Comparison of ENCODE assay signal across 9 cellular contexts in the genomic region with DNA sequence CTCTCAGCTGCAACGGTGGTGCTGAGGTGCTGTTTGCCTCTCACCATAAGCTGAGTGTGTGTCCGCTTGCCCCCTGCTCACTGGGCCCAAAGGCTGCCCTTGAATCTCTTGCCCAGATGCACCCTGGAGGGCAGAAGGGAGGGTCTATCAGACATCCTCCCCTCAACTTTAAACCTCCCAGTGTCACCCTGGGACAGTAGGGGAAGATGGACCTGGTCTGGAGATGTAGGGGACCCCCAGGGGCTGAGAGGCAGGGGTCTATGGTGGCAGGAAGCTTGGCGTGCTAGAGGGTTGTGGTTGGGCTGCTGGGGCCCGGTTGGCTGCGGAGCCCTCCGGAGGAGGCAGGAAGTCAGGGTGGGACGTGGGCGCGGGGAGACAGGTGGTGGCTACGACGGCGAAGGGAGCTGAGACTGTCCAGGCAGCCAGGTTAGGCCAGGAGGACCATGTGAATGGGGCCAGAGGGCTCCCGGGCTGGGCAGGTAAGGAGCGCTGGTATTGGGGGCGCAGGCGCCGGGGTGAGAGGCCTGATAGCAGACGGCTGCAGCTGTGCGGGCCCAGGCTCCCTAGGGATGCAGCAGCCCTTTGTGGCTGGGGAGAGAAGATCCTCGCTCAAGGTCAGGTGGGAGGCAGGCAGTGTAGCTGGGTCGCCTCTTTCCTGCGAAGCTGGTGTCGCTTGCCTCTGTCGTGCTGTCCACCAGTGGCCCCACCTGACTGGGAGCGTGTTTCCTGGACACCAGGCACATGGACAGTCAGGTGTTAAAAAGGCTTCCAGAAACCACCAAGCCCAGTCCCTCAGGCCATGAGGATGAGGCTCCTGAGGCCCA. TPM values are rescaled to one million over a fixed set of nuclear protein-coding genes. Genes with fewer than 3 reads are reported as not detected.
A peak's percentile ranks its signal among the peaks of the same experiment; 100 is the strongest.
DNase-seq lines count a peak whose midpoint lies in the region; FAIRE-seq and TF ChIP-seq lines count a peak whose summit lies in the region.
"Had no signal": no experiment of that assay in that cellular context is flagged by ENCODE, and none has a peak within 500 bp of the region (broad histone marks: within the 10 kb centered on the region; RNA-seq: fewer than 3 reads in every experiment).

A gene (plus strand): TSS at position 373 of the 824 bp plus-strand sequence. CDS start 23,065 bp downstream, outside the sequence.

- H3K27ac ChIP-seq in esophagus (ENCODE audit: low read depth in 2 of 2, low read length in 1 of 2) = peak within 1 kb of the TSS; percentile 43 to 69
- H3K27ac ChIP-seq: cardiac muscle cell had no signal

- DNase-seq in activated CD4-positive, alpha-beta T cell treated with anti-CD3 and anti-CD28 coated beads for 4 hours = peak; percentile 57 to 67
- DNase-seq in stimulated activated CD4-positive, alpha-beta T cell treated with anti-CD3 and anti-CD28 coated beads, Interleukin-4, amount 100 ng/mL, for 4 hours = peak; percentile 68 to 69
- DNase-seq in NCI-H524 treated with DMSO at 0.1 percent for 48 hours (lab: John Stamatoyannopoulos, UW) (no peak), HTR-8/SVneo (ENCODE audit: insufficient read length, low spot score) (no peak), glomerular visceral epithelial cell (ENCODE audit: extremely low spot score) (no peak), NCI-H1105 (lab: John Stamatoyannopoulos, UW) (no peak)

- peaks cover 0 to 5% of the 10 kb centered on the region in 2 donors for H3K4me1 ChIP-seq in esophagus (ENCODE audit: control insufficient read depth in 2 of 2, insufficient read depth in 2 of 2, low read length in 1 of 2)

- peak within 1 kb of the TSS in 1 of 2 donors; percentile 32 for H3K4me3 ChIP-seq in esophagus (ENCODE audit: low read depth in 1 of 2, low read length in 2 of 2)
- H3K4me3 ChIP-seq: cardiac muscle cell had no signal

- no peaks in the 10 kb centered on the region for H3K27me3 ChIP-seq in esophagus (ENCODE audit: control insufficient read depth in 1 of 2, insufficient read depth in 2 of 2, low read length in 2 of 2)
- H3K27me3 ChIP-seq: cardiac muscle cell had no signal

- TF ChIP-seq POLR2A in GM19193 (IDR thresholded peaks at IDR 0.05; ENCODE audit: extremely low read depth, insufficient read depth, insufficient read length) = peak; percentile 75

- FAIRE-seq in HTR-8/SVneo (lab: Jason Lieb, UNC) = no peak

- H3K9me3 ChIP-seq in esophagus (ENCODE audit: control insufficient read depth in 2 of 2, insufficient read depth in 1 of 2, low read depth in 1 of 2, low read length in 1 of 2) = peaks cover 0 to 3% of the 10 kb centered on the region in 2 donors

- no peaks in the 10 kb centered on the region for H3K36me3 ChIP-seq in esophagus (ENCODE audit: control insufficient read depth in 2 of 2, insufficient read depth in 2 of 2, low read length in 1 of 2)
- H3K36me3 ChIP-seq: cardiac muscle cell had no signal

- 74 to 75% methylated on average over 25 of the region's 25 CpGs for WGBS in esophagus, 2 donors

RNA-seq across cellular contexts. Expression of the gene that starts here (rescaled TPM):
- 1 to 10 TPM; 2.3 to 2.4 TPM for polyA plus RNA-seq in esophagus
- polyA plus RNA-seq: cardiac muscle cell had no signal

Comparison
In these comparisons a context has a peak if more than half of its experiments do, and no peak if none do; other contexts are left out.
1. DNase-seq: peak in activated CD4-positive, alpha-beta T cell treated with anti-CD3 and anti-CD28 coated beads for 4 hours (2 of 2) and stimulated activated CD4-positive, alpha-beta T cell treated with anti-CD3 and anti-CD28 coated beads, Interleukin-4, amount 100 ng/mL, for 4 hours (2 of 2); none in NCI-H524 treated with DMSO at 0.1 percent for 48 hours (single experiment), HTR-8/SVneo (single experiment), glomerular visceral epithelial cell (single experiment) and NCI-H1105 (single experiment).